ENCODE assay signal across 13 cellular contexts in genomic region chr10:11245095-11245479, GRCh38.
A peak's percentile ranks its signal among the peaks of the same experiment; 100 is the strongest.
DNase-seq lines count a peak whose midpoint lies in the region; ATAC-seq and TF ChIP-seq lines count a peak whose summit lies in the region.
"Had no signal": no experiment of that assay in that cellular context is flagged by ENCODE, and none has a peak within 500 bp of the region (broad histone marks: within the 10 kb centered on the region; RNA-seq: fewer than 3 reads in every experiment).

No MANE protein-coding gene starts in this region.

- H3K27me3 ChIP-seq in KMS-11 (ENCODE audit: insufficient read depth, low read depth) (no peaks in the 10 kb centered on the region), WERI-Rb-1 (ENCODE audit: insufficient read depth, low read depth, severe bottlenecking) (no peaks in the 10 kb centered on the region)
- no peaks in the 10 kb centered on the region for H3K27me3 ChIP-seq in effector memory CD4-positive, alpha-beta T cell (replicated peaks; ENCODE audit: control insufficient read depth, insufficient read depth, low read length, poor library complexity, severe bottlenecking)
- H3K27me3 ChIP-seq: BE2C had no signal

- H4K20me1 ChIP-seq in KMS-11 (ENCODE audit: insufficient read depth), result no peaks in the 10 kb centered on the region

- DNase-seq in effector memory CD4-positive, alpha-beta T cell, result no peak
- no peak for DNase-seq in WERI-Rb-1
- DNase-seq in NCI-H128 (lab: John Stamatoyannopoulos, UW; ENCODE audit: unreplicated experiment), result no peak
- no peak for DNase-seq in AG20443 (ENCODE audit: low spot score)
- no peak for DNase-seq in NCI-H2227 (lab: John Stamatoyannopoulos, UW; ENCODE audit: unreplicated experiment)
- DNase-seq: BE2C, H9, NCI-H1092 had no signal

- peak overlapping the region; percentile 77; the same call in 1 of the 2 replicates for H3K27ac ChIP-seq in KMS-11
- peak overlapping the region; percentile 50 for H3K27ac ChIP-seq in effector memory CD4-positive, alpha-beta T cell (ENCODE audit: insufficient read depth, low read length, poor library complexity, severe bottlenecking)
- H3K27ac ChIP-seq in WERI-Rb-1, result no peak overlapping the region

- ATAC-seq in GM21447 (IDR thresholded peaks at IDR 0.05; ENCODE audit: unreplicated experiment), result peak; percentile 19
- ATAC-seq: left lobe of liver, WTC11 had no signal

- H3K36me3 ChIP-seq in KMS-11 (ENCODE audit: insufficient read depth), result no peaks in the 10 kb centered on the region
- peaks cover 29% of the 10 kb centered on the region for H3K36me3 ChIP-seq in effector memory CD4-positive, alpha-beta T cell (ENCODE audit: control insufficient read depth, insufficient read depth, low read length)
- no peaks in the 10 kb centered on the region for H3K36me3 ChIP-seq in WERI-Rb-1
- H3K36me3 ChIP-seq: BE2C had no signal

- no peaks in the 10 kb centered on the region for H3K9me3 ChIP-seq in effector memory CD4-positive, alpha-beta T cell (ENCODE audit: control insufficient read depth, low read length)
- H3K9me3 ChIP-seq in WERI-Rb-1 (ENCODE audit: severe bottlenecking), result no peaks in the 10 kb centered on the region
- H3K9me3 ChIP-seq: BE2C had no signal

- peaks cover 88% of the 10 kb centered on the region for H3K4me1 ChIP-seq in KMS-11 (ENCODE audit: low read depth, poor library complexity, severe bottlenecking)
- peaks cover 42% of the 10 kb centered on the region for H3K4me1 ChIP-seq in effector memory CD4-positive, alpha-beta T cell (ENCODE audit: control insufficient read depth, insufficient read depth, low read length, poor library complexity, severe bottlenecking)
- H3K4me1 ChIP-seq: BE2C had no signal

- TF ChIP-seq CTCF in KMS-11 (conservative IDR thresholded peaks at IDR 0.05; ENCODE audit: low read depth, low read length), result no peak
- no peak for TF ChIP-seq CTCF in WERI-Rb-1 (IDR thresholded peaks at IDR 0.05; ENCODE audit: low read depth, low read length)

- peak overlapping the region; percentile 51; the same call in 1 of the 2 replicates for H3K4me3 ChIP-seq in GM08714 (ENCODE audit: low read length)
- H3K4me3 ChIP-seq in KMS-11 (IDR thresholded peaks at IDR 0.05; ENCODE audit: insufficient read depth, low read depth, low read length), result no peak overlapping the region
- no peak overlapping the region for H3K4me3 ChIP-seq in effector memory CD4-positive, alpha-beta T cell (ENCODE audit: insufficient read depth, low read depth, low read length, poor library complexity, severe bottlenecking)
- no peak overlapping the region for H3K4me3 ChIP-seq in WERI-Rb-1 (ENCODE audit: low read depth, low read length)

- H2AFZ ChIP-seq in KMS-11 (ENCODE audit: low read depth), result no peak overlapping the region

- 0 out of 2 replicates have a peak, but pooled peaks cover 6% of the 10 kb centered on the region for H3K79me2 ChIP-seq in KMS-11 (ENCODE audit: insufficient read depth, low read depth)

- H3K9ac ChIP-seq in KMS-11, result no peak overlapping the region

- peak overlapping the region; percentile 76 for H3K4me2 ChIP-seq in KMS-11
